ENCODE assay signal across 8 cellular contexts in the genomic region with DNA sequence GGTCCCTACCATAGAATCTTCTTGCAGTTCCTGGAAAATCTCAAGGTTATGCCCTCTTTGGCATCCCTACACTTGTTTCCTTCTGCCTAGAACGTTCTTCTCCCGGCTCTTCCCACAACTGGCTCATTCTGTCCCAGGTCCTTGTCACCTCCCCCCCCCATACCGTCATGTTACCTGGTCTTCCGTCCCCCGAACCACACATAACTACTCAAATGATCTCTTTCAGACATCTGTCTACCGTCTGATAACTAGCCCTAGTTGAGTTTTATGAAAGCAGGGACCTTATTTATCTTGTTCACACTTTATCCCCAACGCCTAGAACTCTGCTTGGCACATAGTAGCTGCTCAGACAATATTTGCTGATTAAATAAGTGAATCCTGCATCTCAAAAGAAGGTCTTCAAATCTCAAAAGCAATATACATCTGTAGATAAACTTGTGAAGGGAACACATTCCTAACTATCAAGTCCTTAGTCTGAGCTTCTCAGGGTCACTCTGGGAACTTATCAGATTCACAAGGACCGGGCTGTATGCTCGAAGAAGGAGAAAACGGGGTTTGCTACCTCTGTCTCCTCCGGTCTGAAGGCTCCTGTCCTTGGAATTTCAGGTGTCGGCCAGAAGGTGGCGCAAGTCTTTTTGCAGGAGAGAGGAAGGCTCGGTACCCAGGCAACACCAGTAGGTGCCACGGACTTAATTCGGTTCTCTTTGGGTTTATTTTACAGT. TPM values are rescaled to one million over a fixed set of nuclear protein-coding genes. Genes with fewer than 3 reads are reported as not detected.
DNase-seq lines count a peak whose midpoint lies in the region; ATAC-seq and TF ChIP-seq lines count a peak whose summit lies in the region.

No MANE protein-coding gene starts in this region.

- no peaks in the 10 kb centered on the region for H3K27me3 Mint-ChIP-seq in CD8-positive, alpha-beta T cell (ENCODE audit: low read depth)
- no peaks in the 10 kb centered on the region for H3K27me3 Mint-ChIP-seq in activated T-cell treated with anti-CD3 and anti-CD28 coated beads, Interleukin-2, amount 50 U/mL, for 24 hours

- peaks cover 94% of the 10 kb centered on the region for H3K36me3 Mint-ChIP-seq in CD8-positive, alpha-beta T cell
- H3K36me3 Mint-ChIP-seq in activated T-cell treated with anti-CD3 and anti-CD28 coated beads, Interleukin-2, amount 50 U/mL, for 24 hours (ENCODE audit: low read depth) = peaks cover 100% of the 10 kb centered on the region

- intact Hi-C loops in CD8-positive, alpha-beta T cell (cut with DNase I, micrococcal nuclease) = loop anchor here (1.0 to 5.0 kb wide), 8 partner anchors 11 to 153 kb away; no protein-coding TSS in a partner anchor

- peaks cover 90% of the 10 kb centered on the region for H3K4me1 ChIP-seq in CD8-positive, alpha-beta T cell (ENCODE audit: insufficient read depth, low read length)
- H3K4me1 ChIP-seq in OCI-LY3 (ENCODE audit: low read length) = peaks cover 37% of the 10 kb centered on the region

- no peaks in the 10 kb centered on the region for H3K9me3 ChIP-seq in CD8-positive, alpha-beta T cell (ENCODE audit: low read length)
- no peaks in the 10 kb centered on the region for H3K9me3 ChIP-seq in OCI-LY3 (ENCODE audit: insufficient read depth, low read length)

- H3K36me3 ChIP-seq in CD8-positive, alpha-beta T cell (ENCODE audit: insufficient read depth, low read length) = peaks cover 86% of the 10 kb centered on the region
- H3K36me3 ChIP-seq in OCI-LY3 (replicated peaks; ENCODE audit: low read depth, low read length) = no peaks in the 10 kb centered on the region

- H3K9me3 Mint-ChIP-seq in CD8-positive, alpha-beta T cell = no peaks in the 10 kb centered on the region
- no peaks in the 10 kb centered on the region for H3K9me3 Mint-ChIP-seq in activated T-cell treated with anti-CD3 and anti-CD28 coated beads, Interleukin-2, amount 50 U/mL, for 24 hours

- no peaks in the 10 kb centered on the region for H3K27me3 ChIP-seq in CD8-positive, alpha-beta T cell (ENCODE audit: insufficient read depth, low read length)
- H3K27me3 ChIP-seq in HL-60 (ENCODE audit: insufficient read depth, poor library complexity, severe bottlenecking) = no peaks in the 10 kb centered on the region
- peaks cover 48% of the 10 kb centered on the region for H3K27me3 ChIP-seq in OCI-LY3 (ENCODE audit: low read depth, low read length)

- H3K4me2 ChIP-seq in OCI-LY3 (ENCODE audit: low read length) = peak overlapping the region; percentile 75

- H3K9ac ChIP-seq in OCI-LY3 (ENCODE audit: low read length) = peak overlapping the region; percentile 38

- ATAC-seq in CD8-positive, alpha-beta T cell = peak; percentile 52
- ATAC-seq in GM19397 (IDR thresholded peaks at IDR 0.05; ENCODE audit: unreplicated experiment) = peak; percentile 86

- peak overlapping the region; percentile 9 for H3K4me3 ChIP-seq in CD8-positive, alpha-beta T cell (ENCODE audit: low read depth, low read length)
- no peak overlapping the region for H3K4me3 ChIP-seq in HL-60 (replicated peaks; ENCODE audit: insufficient read depth, low read length)
- peak overlapping the region; percentile 67 for H3K4me3 ChIP-seq in OCI-LY3 (ENCODE audit: low read length)

- H3K27ac Mint-ChIP-seq in CD8-positive, alpha-beta T cell = peak overlapping the region; percentile 98
- H3K27ac Mint-ChIP-seq in activated T-cell treated with anti-CD3 and anti-CD28 coated beads, Interleukin-2, amount 50 U/mL, for 24 hours = peak overlapping the region; percentile 92

- peak; percentile 65 to 86 (median 81) for DNase-seq in CD8-positive, alpha-beta T cell
- DNase-seq in HL-60 (ENCODE audit: low read depth in 1 of 2, low spot score in 1 of 2) (peak; percentile 61 to 80), fibroblast of gingiva (ENCODE audit: low read depth) (peak; percentile 65), non-pigmented ciliary epithelial cell (ENCODE audit: low read depth) (peak; percentile 34), substantia nigra (lab: John Stamatoyannopoulos, UW) (peak in 43 of 49 donors; percentile 15 to 86 (median 68))
- DNase-seq in activated T-cell treated with anti-CD3 and anti-CD28 coated beads, Interleukin-2, amount 50 U/mL, for 24 hours = peak; percentile 80

- H4K20me1 ChIP-seq in OCI-LY3 (ENCODE audit: insufficient read depth, low read length) = no peaks in the 10 kb centered on the region

- H3K4me1 Mint-ChIP-seq in CD8-positive, alpha-beta T cell (ENCODE audit: low read depth) = peaks cover 96% of the 10 kb centered on the region
- H3K4me1 Mint-ChIP-seq in activated T-cell treated with anti-CD3 and anti-CD28 coated beads, Interleukin-2, amount 50 U/mL, for 24 hours (ENCODE audit: low read depth) = peaks cover 96% of the 10 kb centered on the region

- peak; percentile 87 for TF ChIP-seq CTCF in CD8-positive, alpha-beta T cell (IDR thresholded peaks at IDR 0.05)
- TF ChIP-seq CTCF in HL-60 (IDR thresholded peaks at IDR 0.05; ENCODE audit: insufficient read depth, low read length) (peak; percentile 64), OCI-LY3 (IDR thresholded peaks at IDR 0.05; ENCODE audit: low read depth, low read length) (peak; percentile 89)

- H3K27ac ChIP-seq in CD8-positive, alpha-beta T cell (ENCODE audit: low read depth, low read length) = peak overlapping the region; percentile 8
- H3K27ac ChIP-seq in HL-60 (replicated peaks) (peak overlapping the region; percentile 18; the same call in 1 of the 2 replicates), OCI-LY3 (ENCODE audit: low read length) (no peak overlapping the region), substantia nigra (ENCODE audit: low read depth, low read length, poor library complexity, severe bottlenecking) (peak overlapping the region; percentile 9)

- POLR2A ChIA-PET in CD8-positive, alpha-beta T cell (lab: Charles Lee) = interaction anchor here (1.0 to 21.0 kb wide), 10 partner anchors 9 to 71 kb away, joined by 3 to 494 read pairs (median 14); a partner anchor contains a TSS

- H3K79me2 ChIP-seq in OCI-LY3 (ENCODE audit: low read length) = no peaks in the 10 kb centered on the region

- peak overlapping the region; percentile 69 for H3K4me3 Mint-ChIP-seq in CD8-positive, alpha-beta T cell
- H3K4me3 Mint-ChIP-seq in activated T-cell treated with anti-CD3 and anti-CD28 coated beads, Interleukin-2, amount 50 U/mL, for 24 hours = peak overlapping the region; percentile 60

- H2AFZ ChIP-seq in OCI-LY3 (ENCODE audit: low read depth, low read length) = peak overlapping the region; percentile 61

- CTCF ChIA-PET in CD8-positive, alpha-beta T cell (lab: Charles Lee) = interaction anchor here (0.8 to 14.1 kb wide), 22 partner anchors 9 to 156 kb away, joined by 3 to 385 read pairs (median 7); a partner anchor contains a TSS

RNA-seq across cellular contexts. Expression of a gene that starts 30.0 kb away (rescaled TPM):
- total RNA-seq in CD8-positive, alpha-beta T cell = 100 to 1,000 TPM; 132 to 140 TPM

RNA-seq across cellular contexts. Expression of a gene that starts 34.8 kb away (rescaled TPM):
- total RNA-seq in CD8-positive, alpha-beta T cell = not detected
